7 cellular contexts compared by ENCODE assay signal in the genomic region with DNA sequence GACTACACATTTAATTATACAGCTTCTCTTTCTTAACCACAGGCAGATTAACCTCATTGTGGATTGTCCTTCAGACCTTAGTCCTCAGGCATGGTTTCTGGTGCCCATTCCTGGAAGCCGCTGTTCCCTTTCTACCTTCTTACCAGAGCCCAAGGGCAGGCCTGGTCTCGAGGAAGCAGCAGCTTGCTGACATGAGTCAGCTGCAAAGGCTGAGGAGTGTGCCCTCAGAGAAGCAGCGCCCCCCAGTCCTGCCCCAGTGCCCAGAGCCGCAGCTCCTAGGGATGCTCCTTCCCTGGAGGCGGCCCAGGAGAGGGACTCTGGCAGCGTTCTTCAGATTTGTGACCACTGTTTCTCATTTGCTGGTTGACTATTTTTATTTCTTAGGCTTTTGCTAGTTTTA. TPM values are rescaled to one million over a fixed set of nuclear protein-coding genes. Genes with fewer than 3 reads are reported as not detected.
DNase-seq lines count a peak whose midpoint lies in the region; FAIRE-seq and TF ChIP-seq lines count a peak whose summit lies in the region.
"Not testable (repeated sequence)": the region's sequence is repeated elsewhere in the genome, so short reads cannot be mapped to it uniquely, and the experiment has no call there.

No MANE protein-coding gene starts in this region.

- not testable (repeated sequence) for H3K9me3 ChIP-seq in smooth muscle cell (replicated peaks; ENCODE audit: low read depth)

- DNase-seq in EH (ENCODE audit: low read depth) (peak; percentile 16), H7 (peak; percentile 13), RCC 7860 (ENCODE audit: low spot score) (peak; percentile 1), bronchial epithelial cell (ENCODE audit: low read depth) (peak; percentile 8), glomerular visceral epithelial cell (ENCODE audit: extremely low spot score) (peak; percentile 24), myocyte (ENCODE audit: low read depth) (peak; percentile 47)
- DNase-seq in smooth muscle cell (lab: John Stamatoyannopoulos, UW; ENCODE audit: unreplicated experiment) = not testable (repeated sequence)

- not testable (repeated sequence) for H3K27me3 ChIP-seq in H7 (ENCODE audit: control insufficient read depth, insufficient read depth, low read length); bronchial epithelial cell (ENCODE audit: control insufficient read depth, insufficient read depth, low read length); smooth muscle cell (ENCODE audit: low read depth)

- not testable (repeated sequence) for H3K9ac ChIP-seq in smooth muscle cell (ENCODE audit: low read depth)

- H3K4me2 ChIP-seq in smooth muscle cell = not testable (repeated sequence)

- H3K79me2 ChIP-seq in smooth muscle cell (ENCODE audit: low read depth) = not testable (repeated sequence)

- H3F3A ChIP-seq in smooth muscle cell (ENCODE audit: low read depth) = not testable (repeated sequence)

- not testable (repeated sequence) for H4K20me1 ChIP-seq in smooth muscle cell (ENCODE audit: low read depth)

- WGBS in smooth muscle cell (ENCODE audit: low lambda C conversion rate) = 77% methylated on average over 6 of the region's 6 CpGs

- peak overlapping the region; percentile 54 for H3K27ac ChIP-seq in smooth muscle cell (ENCODE audit: low read depth)

- not testable (repeated sequence) for H3K4me3 ChIP-seq in H7 (ENCODE audit: insufficient read depth, low read depth, low read length); bronchial epithelial cell (ENCODE audit: low read depth, low read length); smooth muscle cell

- H3K4me1 ChIP-seq in smooth muscle cell (ENCODE audit: low read depth) = not testable (repeated sequence)

- not testable (repeated sequence) for TF ChIP-seq CTCF in bronchial epithelial cell (IDR thresholded peaks at IDR 0.05; ENCODE audit: insufficient read depth, low read length, severe bottlenecking); smooth muscle cell (IDR thresholded peaks at IDR 0.05; ENCODE audit: borderline replicate concordance, insufficient read depth, poor library complexity, severe bottlenecking)

- H2AFZ ChIP-seq in smooth muscle cell (ENCODE audit: low read depth) = not testable (repeated sequence)

- not testable (repeated sequence) for FAIRE-seq in RCC 7860 (lab: Jason Lieb, UNC); bronchial epithelial cell (lab: Jason Lieb, UNC)

- not testable (repeated sequence) for H3K36me3 ChIP-seq in H7 (replicated peaks; ENCODE audit: control insufficient read depth, insufficient read depth, low read length); bronchial epithelial cell (ENCODE audit: control insufficient read depth, insufficient read depth, low read length); smooth muscle cell (ENCODE audit: low read depth)

RNA-seq across cellular contexts. Expression of a gene that starts 46.8 kb away (rescaled TPM):
- 22.8 and 26.3 TPM in 2 replicates for total RNA-seq in H7 (2014; rRNA removed; shearing (Covaris generic))
- total RNA-seq in bronchial epithelial cell (26.6 and 47.7 TPM in 2 replicates), myocyte (50.1 and 70.1 TPM in 2 replicates), smooth muscle cell (32.7 and 43.2 TPM in 2 replicates)
- 28.2 TPM for polyA plus RNA-seq in myocyte (2012)
- polyA plus RNA-seq in smooth muscle cell = 21.2 and 25.6 TPM in 2 replicates
